ENCODE assay signal across 29 cellular contexts in the genomic region with DNA sequence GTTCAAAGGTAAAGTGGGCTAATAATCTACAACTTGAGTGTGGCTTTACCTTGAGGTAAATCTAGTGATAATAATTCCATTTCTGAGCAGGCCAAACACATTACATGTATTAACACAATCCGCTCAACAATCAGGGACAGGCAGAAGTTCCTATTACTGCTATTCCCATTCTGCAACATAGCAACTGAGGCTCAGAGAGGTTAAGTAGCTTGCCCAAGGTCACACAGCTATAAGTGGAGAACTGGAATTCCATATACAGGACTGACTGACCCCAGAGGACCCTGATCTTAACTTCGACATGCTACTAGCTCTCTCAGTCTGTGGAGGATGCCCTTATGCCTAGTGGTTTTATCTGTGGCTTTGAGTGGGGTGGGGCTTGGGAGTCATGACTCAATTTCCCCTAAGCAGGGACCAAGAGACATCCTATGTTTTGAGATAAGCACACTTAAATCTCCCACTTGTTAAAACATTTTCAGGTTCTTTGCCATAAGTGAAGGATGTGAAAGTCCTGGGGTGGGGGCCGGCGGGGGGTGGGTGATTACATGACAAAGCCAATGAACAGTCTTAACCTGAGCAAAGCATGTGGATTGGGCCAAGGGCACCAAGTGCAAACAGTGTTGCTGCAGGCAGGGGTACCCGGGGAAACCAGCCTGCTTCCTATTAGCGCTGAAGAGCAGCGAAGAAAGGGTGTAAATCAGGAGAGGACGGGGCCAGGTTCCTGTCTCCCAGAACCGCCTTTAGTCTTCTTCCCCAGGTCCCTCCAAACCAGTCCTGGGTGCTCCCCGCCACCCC.
"Had no signal": no experiment of that assay in that cellular context is flagged by ENCODE, and none has a peak within 500 bp of the region (broad histone marks: within the 10 kb centered on the region; RNA-seq: fewer than 3 reads in every experiment).

No MANE protein-coding gene starts in this region.

- FAIRE-seq: endometrium, keratinocyte, pancreas had no signal

- H3K27ac Mint-ChIP-seq: dendritic cell treated with granulocyte-macrophage colony-stimulating factor and Interleukin-4, amounts not matched to agents 40 ng/mL and 50 ng/mL, for 4 days; mesothelial cell of epicardium; naive B cell; natural killer cell treated with Interleukin-12 subunit alpha and Interleukin-12 subunit beta and Interleukin-15 and Interleukin-18, amount 100 ng/mL, for 72 hours; type B pancreatic cell had no signal

- H3K9me3 ChIP-seq: colonic mucosa, esophagus squamous epithelium, lower lobe of right lung, mucosa of descending colon, neutrophil, pancreas, testis, tibial artery had no signal

- H3K36me3 ChIP-seq: colonic mucosa, esophagus squamous epithelium, lower lobe of right lung, neutrophil, pancreas, tibial artery had no signal

- ATAC-seq: left ventricle myocardium superior; lower lobe of right lung; mucosa of descending colon; natural killer cell treated with Interleukin-12 subunit alpha and Interleukin-12 subunit beta and Interleukin-15 and Interleukin-18, amount 100 ng/mL, for 72 hours; pancreas; sciatic nerve had no signal

- H3K4me2 ChIP-seq: smooth muscle cell had no signal

- H3K36me3 Mint-ChIP-seq: mesothelial cell of epicardium; naive B cell; natural killer cell treated with Interleukin-12 subunit alpha and Interleukin-12 subunit beta and Interleukin-15 and Interleukin-18, amount 100 ng/mL, for 72 hours; type B pancreatic cell had no signal

- H3K27ac ChIP-seq: colonic mucosa, esophagus squamous epithelium, lower lobe of right lung, neutrophil, pancreas, testis, tibial artery had no signal

- H3K4me1 ChIP-seq: colonic mucosa, lower lobe of right lung, pancreas, testis had no signal

- H3K9me3 Mint-ChIP-seq: dendritic cell treated with granulocyte-macrophage colony-stimulating factor and Interleukin-4, amounts not matched to agents 40 ng/mL and 50 ng/mL, for 4 days; mesothelial cell of epicardium; natural killer cell treated with Interleukin-12 subunit alpha and Interleukin-12 subunit beta and Interleukin-15 and Interleukin-18, amount 100 ng/mL, for 72 hours; neural crest cell; type B pancreatic cell had no signal

- H3K4me3 ChIP-seq: colonic mucosa, esophagus squamous epithelium, lower lobe of right lung, mucosa of descending colon, pancreas, smooth muscle cell, testis, tibial artery had no signal

- H3K4me3 Mint-ChIP-seq: dendritic cell treated with granulocyte-macrophage colony-stimulating factor and Interleukin-4, amounts not matched to agents 40 ng/mL and 50 ng/mL, for 4 days; mesothelial cell of epicardium; naive B cell; natural killer cell treated with Interleukin-12 subunit alpha and Interleukin-12 subunit beta and Interleukin-15 and Interleukin-18, amount 100 ng/mL, for 72 hours; neural crest cell; type B pancreatic cell had no signal

- DNase-seq: colonic mucosa; effector CD8-positive, alpha-beta T cell; erythroblast; esophagus squamous epithelium; foreskin melanocyte; hypothalamus; left ventricle myocardium superior; lower lobe of right lung; mucosa of descending colon; naive B cell; pancreas; stimulated activated CD4-positive, alpha-beta T cell treated with anti-CD3 and anti-CD28 coated beads, Interleukin-12 subunit alpha, Interleukin-12 subunit beta, amount 100 ng/mL, for 4 hours; stimulated activated CD4-positive, alpha-beta T cell treated with anti-CD3 and anti-CD28 coated beads, Interleukin-1b, Interleukin-23, amount 100 ng/mL, for 48 hours; stimulated activated CD4-positive, alpha-beta T cell treated with anti-CD3 and anti-CD28 coated beads, Interleukin-4, amount 100 ng/mL, for 1 hour; stimulated activated CD8-positive, alpha-beta memory T cell treated with anti-CD3 and anti-CD28 coated beads, Interleukin-4, amount 100 ng/mL, for 48 hours; stimulated activated naive CD4-positive, alpha-beta T cell; substantia nigra; testis; tibial artery had no signal

- H3K4me1 Mint-ChIP-seq: naive B cell, neural crest cell had no signal

- H3K27me3 ChIP-seq: colonic mucosa, pancreas, testis, tibial artery had no signal
